In the genomic region with DNA sequence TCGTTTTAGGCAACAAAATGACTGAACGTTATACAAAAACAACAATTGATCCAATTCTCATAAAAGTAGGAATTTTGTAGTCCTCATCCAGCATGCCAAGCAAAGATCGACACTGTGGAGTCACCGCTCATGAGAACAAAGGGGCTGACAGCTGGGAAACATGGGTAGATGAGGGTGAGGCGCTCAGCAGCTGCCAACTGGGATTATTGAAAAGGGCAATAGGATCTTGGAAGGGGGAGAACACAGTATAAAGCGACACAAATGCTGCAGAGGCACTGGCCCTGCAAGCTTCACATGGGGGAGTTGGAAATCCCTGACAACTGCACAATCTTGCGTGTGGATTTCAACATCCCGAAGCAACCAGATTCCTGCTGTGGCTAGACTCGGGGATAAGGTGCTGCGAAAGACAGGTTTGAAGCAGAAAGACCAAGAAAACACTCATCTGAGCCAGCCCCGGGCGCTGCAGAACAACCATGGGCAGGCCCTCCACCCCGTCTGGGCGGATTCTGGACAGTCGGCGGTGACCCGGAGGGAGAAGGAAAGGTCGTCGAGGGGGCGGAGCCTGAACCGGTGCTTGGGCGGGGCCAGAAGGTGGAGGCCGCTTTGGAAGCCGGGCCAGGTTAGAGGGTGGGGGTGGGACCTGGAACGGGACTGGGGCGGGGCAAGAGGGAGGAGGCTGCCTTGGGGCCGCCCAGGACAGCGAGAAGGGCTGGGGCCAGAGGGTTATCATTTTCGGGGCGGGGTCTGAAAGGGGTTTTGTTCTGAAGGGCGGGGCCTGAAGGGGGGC, we compare ENCODE assay signal across 1 cellular context.
TF ChIP-seq lines count a peak whose summit lies in the region.

No MANE protein-coding gene starts in this region.

TF ChIP-seq in K562, 482 proteins besides CTCF, POLR2A, EP300 and RAD21:
- TF ChIP-seq NR2C2 (CRISPR knock-in tag; IDR thresholded peaks at IDR 0.05) (no peak), NR2C2 (tag; IDR thresholded peaks at IDR 0.05) (peak; percentile 28; the same call in 1 of the 2 replicates), NR2C1 (IDR thresholded peaks at IDR 0.05) (peak; percentile 85), NR2C1 (tag; IDR thresholded peaks at IDR 0.05) (peak; percentile 71), NFIX (CRISPR knock-in tag; IDR thresholded peaks at IDR 0.05; ENCODE audit: low read depth) (no peak)
